In the genomic region with DNA sequence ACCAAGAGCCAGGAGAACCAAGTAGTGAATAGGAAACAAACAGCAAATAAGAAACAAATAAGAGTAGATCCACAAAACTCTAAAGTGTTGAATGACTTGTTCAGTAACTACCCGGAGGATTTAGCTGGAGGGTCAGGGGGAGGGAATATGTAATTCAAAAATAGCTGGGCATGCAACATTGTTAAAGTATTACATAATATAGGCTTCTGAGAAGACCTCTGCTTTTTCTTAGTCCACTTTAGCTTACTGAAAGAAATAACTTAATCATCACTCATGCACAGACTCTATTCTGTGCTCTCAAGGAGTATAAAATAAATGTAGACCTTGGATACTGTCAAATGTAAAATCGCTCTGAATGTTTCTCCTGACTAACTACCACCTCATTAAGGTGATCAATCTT, we compare ENCODE assay signal across 22 cellular contexts.
DNase-seq lines count a peak whose midpoint lies in the region; ATAC-seq and TF ChIP-seq lines count a peak whose summit lies in the region.
"Had no signal": no experiment of that assay in that cellular context is flagged by ENCODE, and none has a peak within 500 bp of the region (broad histone marks: within the 10 kb centered on the region; RNA-seq: fewer than 3 reads in every experiment).

No MANE protein-coding gene starts in this region.

- DNase-seq in SIG-M5 treated with dmso at 0.1 percent for 504 hours (lab: John Stamatoyannopoulos, UW; ENCODE audit: unreplicated experiment) (peak; percentile 7), SIG-M5 (lab: John Stamatoyannopoulos, UW) (no peak), amniotic epithelial cell (ENCODE audit: low read depth) (peak; percentile 34), fibroblast of peridontal ligament (ENCODE audit: extremely low read depth) (peak; percentile 45), kidney glomerular epithelial cell (lab: John Stamatoyannopoulos, UW) (no peak), transverse colon (no peak), NCI-H69 (lab: John Stamatoyannopoulos, UW) (no peak)
- DNase-seq: activated CD4-positive, alpha-beta T cell treated with anti-CD3 and anti-CD28 coated beads, Interleukin-2, amount 10 ng/mL, durations not matched to agents 7 days and 5 days; activated naive CD4-positive, alpha-beta T cell treated with anti-CD3 and anti-CD28 coated beads, Interleukin-2, amount 50 U/mL, for 16 hours; CD8-positive, alpha-beta T cell; effector memory CD4-positive, alpha-beta T cell; esophagus squamous epithelium; MM.1S; NCI-H1694; NCI-H510A treated with DMSO at 0.1 percent for 48 hours; NK-92 treated with Interleukin-12 subunit alpha and Interleukin-12 subunit beta, amount 100 ng/mL, for 24 hours; RPMI8226; upper lobe of left lung; WERI-Rb-1 had no signal

- TF ChIP-seq POLR2A in transverse colon (IDR thresholded peaks at IDR 0.05), result no peak

- no peaks in the 10 kb centered on the region for H3K4me1 ChIP-seq in transverse colon

- intact Hi-C loops in transverse colon (cut with DNase I; ENCODE audit: low total_unique reads), result no loop called here

- H3K36me3 ChIP-seq in transverse colon, result no peaks in the 10 kb centered on the region
- H3K36me3 ChIP-seq: esophagus squamous epithelium, upper lobe of left lung, WERI-Rb-1 had no signal

- H3K9me3 ChIP-seq in transverse colon, result no peaks in the 10 kb centered on the region
- H3K9me3 ChIP-seq: esophagus squamous epithelium, upper lobe of left lung had no signal

- TF ChIP-seq CTCF in transverse colon (IDR thresholded peaks at IDR 0.05), result no peak

- no peak overlapping the region for H3K4me3 ChIP-seq in transverse colon
- H3K4me3 ChIP-seq: esophagus squamous epithelium, K562, skin epidermis, upper lobe of left lung had no signal

- 96 to 97% methylated on average over 2 of the region's 2 CpGs for WGBS in transverse colon (ENCODE audit: low coverage in 1 of 2), 2 donors

- in situ Hi-C loops in transverse colon (cut with MboI; ENCODE audit: low pct_ligation_motif_present in 1 of 4, low pct_unique_long_range_greater_than_20kb in 1 of 4, low sequenced_read_pairs in 3 of 4), result loop anchor here in 2 of 4 donors (25.0 kb wide), 1 partner anchor 337 kb away; the partner anchor contains the start of genes NR2F1 (in 2 of the 2) and NR2F1-AS1 (in 2 of the 2)

- H3K27ac ChIP-seq in transverse colon, result no peak overlapping the region
- H3K27ac ChIP-seq: esophagus squamous epithelium, skin epidermis, upper lobe of left lung, WERI-Rb-1 had no signal

- TF ChIP-seq EP300 in transverse colon (IDR thresholded peaks at IDR 0.05; ENCODE audit: low read depth), result no peak

- H3K27me3 ChIP-seq in transverse colon, result no peaks in the 10 kb centered on the region
- H3K27me3 ChIP-seq: esophagus squamous epithelium, upper lobe of left lung had no signal

- no peak for ATAC-seq in HG03442 (IDR thresholded peaks at IDR 0.05; ENCODE audit: unreplicated experiment)
- ATAC-seq: CD8-positive, alpha-beta T cell; K562 had no signal

Comparison
In these comparisons a context has a peak if more than half of its experiments do, and no peak if none do; other contexts are left out.
1. DNase-seq: peak in SIG-M5 treated with dmso at 0.1 percent for 504 hours (single experiment), amniotic epithelial cell (single experiment) and fibroblast of peridontal ligament (single experiment); none in SIG-M5 (single experiment), kidney glomerular epithelial cell (single experiment), transverse colon (single experiment) and NCI-H69 (single experiment).